ENCODE assay signal across 25 cellular contexts in genomic region chr9:6639622-6640021, GRCh38. TPM values are rescaled to one million over a fixed set of nuclear protein-coding genes. Genes with fewer than 3 reads are reported as not detected.
"Had no signal": no experiment of that assay in that cellular context is flagged by ENCODE, and none has a peak within 500 bp of the region (broad histone marks: within the 10 kb centered on the region; RNA-seq: fewer than 3 reads in every experiment).

No MANE protein-coding gene starts in this region.

- H3K4me1 Mint-ChIP-seq: activated T-helper 17 cell treated with anti-CD3 and anti-CD28 coated beads, Interleukin-2, amount 50 U/mL, for 72 hours had no signal

- H3K4me2 ChIP-seq: smooth muscle cell had no signal

- H3K4me3 Mint-ChIP-seq: activated CD4-positive, alpha-beta memory T cell treated with anti-CD3 and anti-CD28 coated beads, Interleukin-2, amount 10 ng/mL, durations not matched to agents 7 days and 5 days; activated CD4-positive, alpha-beta T cell treated with anti-CD3 and anti-CD28 coated beads, Interleukin-2, amount 10 ng/mL, durations not matched to agents 7 days and 5 days; activated T-cell treated with anti-CD3 and anti-CD28 coated beads, Interleukin-2, amount 50 U/mL, for 24 hours; activated T-helper 17 cell treated with anti-CD3 and anti-CD28 coated beads, Interleukin-2, amount 50 U/mL, for 72 hours; natural killer cell treated with Interleukin-12 subunit alpha and Interleukin-12 subunit beta and Interleukin-15 and Interleukin-18, amount 100 ng/mL, for 72 hours; T-helper 17 cell had no signal

- H3K9me3 Mint-ChIP-seq: activated CD4-positive, alpha-beta memory T cell treated with anti-CD3 and anti-CD28 coated beads, Interleukin-2, amount 10 ng/mL, durations not matched to agents 7 days and 5 days; activated CD4-positive, alpha-beta T cell treated with anti-CD3 and anti-CD28 coated beads, Interleukin-2, amount 10 ng/mL, durations not matched to agents 7 days and 5 days; activated naive CD4-positive, alpha-beta T cell treated with anti-CD3 and anti-CD28 coated beads, Interleukin-2, amount 50 U/mL, for 72 hours; activated T-cell treated with anti-CD3 and anti-CD28 coated beads, Interleukin-2, amount 50 U/mL, for 24 hours; activated T-helper 17 cell treated with anti-CD3 and anti-CD28 coated beads, Interleukin-2, amount 50 U/mL, for 72 hours; natural killer cell treated with Interleukin-12 subunit alpha and Interleukin-12 subunit beta and Interleukin-15 and Interleukin-18, amount 100 ng/mL, for 72 hours had no signal

- H3K36me3 ChIP-seq: gastrocnemius medialis, left ventricle myocardium inferior, sigmoid colon, suprapubic skin, tibial artery, upper lobe of right lung, WERI-Rb-1 had no signal

- H3K4me3 ChIP-seq: gastrocnemius medialis, left ventricle myocardium inferior, mucosa of descending colon, sigmoid colon, smooth muscle cell, suprapubic skin, tibial artery, upper lobe of right lung had no signal

- H3K9me3 ChIP-seq: gastrocnemius medialis, left ventricle myocardium inferior, mucosa of descending colon, sigmoid colon, suprapubic skin, tibial artery, upper lobe of right lung had no signal

- DNase-seq: activated CD4-positive, alpha-beta memory T cell treated with anti-CD3 and anti-CD28 coated beads, Interleukin-2, amount 10 ng/mL, durations not matched to agents 7 days and 5 days; activated CD4-positive, alpha-beta T cell treated with anti-CD3 and anti-CD28 coated beads, Interleukin-2, amount 10 ng/mL, durations not matched to agents 7 days and 5 days; activated CD4-positive, CD25-positive, alpha-beta regulatory T cell treated with anti-CD3 and anti-CD28 coated beads, Interleukin-2, amount 50 U/mL, for 72 hours; activated CD8-positive, alpha-beta memory T cell treated with anti-CD3 and anti-CD28 coated beads, Interleukin-2, amount 50 U/mL, for 48 hours; activated T-cell treated with anti-CD3 and anti-CD28 coated beads, Interleukin-2, amount 50 U/mL, for 24 hours; dermis blood vessel endothelial cell; effector CD8-positive, alpha-beta T cell; left ventricle myocardium inferior; mucosa of descending colon; posterior cingulate gyrus; stimulated activated CD4-positive, alpha-beta T cell treated with anti-CD3 and anti-CD28 coated beads, Interleukin-2, amount 100 ng/mL, for 24 hours; stimulated activated naive CD4-positive, alpha-beta T cell; T-helper 17 cell; T1000; tibial artery; upper lobe of right lung had no signal

- H3K27ac ChIP-seq: epithelial cell of prostate, left ventricle myocardium inferior, sigmoid colon, suprapubic skin, tibial artery, upper lobe of right lung, WERI-Rb-1 had no signal

- H3K27ac Mint-ChIP-seq: activated CD4-positive, alpha-beta memory T cell treated with anti-CD3 and anti-CD28 coated beads, Interleukin-2, amount 10 ng/mL, durations not matched to agents 7 days and 5 days; activated CD4-positive, alpha-beta T cell treated with anti-CD3 and anti-CD28 coated beads, Interleukin-2, amount 10 ng/mL, durations not matched to agents 7 days and 5 days; activated naive CD4-positive, alpha-beta T cell treated with anti-CD3 and anti-CD28 coated beads, Interleukin-2, amount 50 U/mL, for 72 hours; activated T-cell treated with anti-CD3 and anti-CD28 coated beads, Interleukin-2, amount 50 U/mL, for 24 hours; activated T-helper 17 cell treated with anti-CD3 and anti-CD28 coated beads, Interleukin-2, amount 50 U/mL, for 72 hours; natural killer cell treated with Interleukin-12 subunit alpha and Interleukin-12 subunit beta and Interleukin-15 and Interleukin-18, amount 100 ng/mL, for 72 hours had no signal

- ATAC-seq: activated naive CD4-positive, alpha-beta T cell treated with anti-CD3 and anti-CD28 coated beads, Interleukin-2, amount 50 U/mL, for 72 hours; activated T-helper 17 cell treated with anti-CD3 and anti-CD28 coated beads, Interleukin-2, amount 50 U/mL, for 72 hours; mucosa of descending colon; natural killer cell treated with Interleukin-12 subunit alpha and Interleukin-12 subunit beta and Interleukin-15 and Interleukin-18, amount 100 ng/mL, for 72 hours; T-helper 17 cell; upper lobe of right lung had no signal

RNA-seq across cellular contexts. Expression of gene GLDC, which starts 5.9 kb away (rescaled TPM):
- total RNA-seq: left ventricle myocardium inferior had no signal
